In the genomic region with DNA sequence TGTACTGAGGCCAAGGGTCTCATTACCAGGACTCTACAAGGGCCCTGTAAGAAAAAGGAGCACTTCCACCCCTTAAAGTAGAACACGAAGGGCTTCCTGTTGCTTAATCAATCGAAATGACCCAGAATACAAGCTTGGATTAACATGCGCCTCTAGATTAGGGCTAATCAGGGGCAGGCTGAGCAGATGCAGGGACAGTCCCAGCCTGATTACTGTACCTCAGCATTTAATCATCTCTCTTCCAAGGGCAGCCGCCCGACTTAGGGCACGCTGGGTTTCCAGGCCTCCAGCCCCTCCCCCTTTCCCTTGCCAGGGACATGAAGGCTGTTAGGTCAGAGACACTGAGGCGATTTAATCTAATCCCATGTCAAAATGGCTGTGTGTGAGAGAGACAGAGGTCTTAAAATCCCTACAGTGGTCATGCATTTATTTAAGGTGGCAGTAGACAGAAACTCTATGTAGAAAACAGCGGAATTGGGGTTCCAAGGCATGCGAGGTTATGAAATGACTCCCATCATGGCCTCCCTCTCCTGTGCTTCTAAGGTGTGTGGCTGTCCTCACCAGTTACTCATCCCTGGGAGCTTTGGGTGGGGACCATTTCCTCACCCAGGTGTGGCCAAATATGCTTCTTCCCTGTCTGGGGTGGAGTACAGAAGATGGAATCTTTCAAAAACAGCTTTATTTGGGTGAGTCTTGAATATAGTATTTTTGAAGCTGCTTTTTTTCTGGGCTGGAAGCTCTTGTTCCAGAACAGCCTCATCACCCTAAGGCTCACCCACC, we compare ENCODE assay signal across 19 cellular contexts.
DNase-seq lines count a peak whose midpoint lies in the region; ATAC-seq, FAIRE-seq and TF ChIP-seq lines count a peak whose summit lies in the region.
"Had no signal": no experiment of that assay in that cellular context is flagged by ENCODE, and none has a peak within 500 bp of the region (broad histone marks: within the 10 kb centered on the region; RNA-seq: fewer than 3 reads in every experiment).

No MANE protein-coding gene starts in this region.

- no peaks in the 10 kb centered on the region for H3K9me3 ChIP-seq in CD8-positive, alpha-beta T cell (ENCODE audit: low read length)
- no peaks in the 10 kb centered on the region for H3K9me3 ChIP-seq in astrocyte (ENCODE audit: insufficient read depth, low read depth, low read length)

- no peak for TF ChIP-seq CTCF in CD8-positive, alpha-beta T cell (IDR thresholded peaks at IDR 0.05)
- TF ChIP-seq CTCF in astrocyte (IDR thresholded peaks at IDR 0.05; ENCODE audit: insufficient read depth, low read depth, low read length), result no peak

- peak overlapping the region; percentile 22 for H3K27ac Mint-ChIP-seq in CD8-positive, alpha-beta T cell
- H3K27ac Mint-ChIP-seq in astrocyte (ENCODE audit: unreplicated experiment), result no peak overlapping the region
- H3K27ac Mint-ChIP-seq: CD4-positive, alpha-beta T cell had no signal

- H3K4me2 ChIP-seq in astrocyte (ENCODE audit: low read length), result no peak overlapping the region

- H3K4me3 Mint-ChIP-seq in CD8-positive, alpha-beta T cell, result no peak overlapping the region
- peak overlapping the region; percentile 51 for H3K4me3 Mint-ChIP-seq in astrocyte (ENCODE audit: unreplicated experiment)
- H3K4me3 Mint-ChIP-seq: CD4-positive, alpha-beta T cell had no signal

- no peaks in the 10 kb centered on the region for H3K4me1 ChIP-seq in CD8-positive, alpha-beta T cell (ENCODE audit: insufficient read depth, low read length)
- no peaks in the 10 kb centered on the region for H3K4me1 ChIP-seq in astrocyte (ENCODE audit: insufficient read depth, low read length)

- no peaks in the 10 kb centered on the region for H4K20me1 ChIP-seq in astrocyte (ENCODE audit: insufficient read depth, low read length)

- H3K9me3 Mint-ChIP-seq in CD8-positive, alpha-beta T cell, result no peaks in the 10 kb centered on the region
- peaks cover 1% of the 10 kb centered on the region for H3K9me3 Mint-ChIP-seq in astrocyte (ENCODE audit: unreplicated experiment)
- H3K9me3 Mint-ChIP-seq: CD4-positive, alpha-beta T cell; IgD-negative memory B cell had no signal

- H3K9ac ChIP-seq in astrocyte (ENCODE audit: low read length), result no peak overlapping the region

- ATAC-seq in CD8-positive, alpha-beta T cell, result no peak
- peak; percentile 78 for ATAC-seq in esophagus mucosa
- ATAC-seq in GM19035 (IDR thresholded peaks at IDR 0.05; ENCODE audit: unreplicated experiment), result no peak
- ATAC-seq in HG02938 (IDR thresholded peaks at IDR 0.05; ENCODE audit: unreplicated experiment), result no peak
- no peak for ATAC-seq in HG02610 (IDR thresholded peaks at IDR 0.05; ENCODE audit: unreplicated experiment)

- no peak for DNase-seq in CD8-positive, alpha-beta T cell
- DNase-seq in OCI-M2 (lab: John Stamatoyannopoulos, UW; ENCODE audit: unreplicated experiment) (peak; percentile 87), astrocyte (ENCODE audit: low read depth) (no peak)
- DNase-seq: Calu3; CD4-positive, alpha-beta T cell; DMS79; H7; NCI-H1105 treated with DMSO at 0.1 percent for 48 hours; NCI-H1694 treated with DMSO at 0.1 percent for 48 hours; NCI-H2107; NCI-H226; NCI-H524 treated with DMSO at 0.1 percent for 48 hours; NK-92 treated with Interleukin-12 subunit alpha and Interleukin-12 subunit beta, amount 100 ng/mL, for 24 hours; SIG-M5 had no signal

- no peaks in the 10 kb centered on the region for H3K27me3 Mint-ChIP-seq in CD8-positive, alpha-beta T cell (ENCODE audit: low read depth)
- H3K27me3 Mint-ChIP-seq in astrocyte (ENCODE audit: low read depth, unreplicated experiment), result no peaks in the 10 kb centered on the region
- H3K27me3 Mint-ChIP-seq: CD4-positive, alpha-beta T cell; IgD-negative memory B cell had no signal

- H2AFZ ChIP-seq in astrocyte (ENCODE audit: low read depth, low read length), result no peak overlapping the region

- intact Hi-C loops in CD8-positive, alpha-beta T cell (cut with DNase I, micrococcal nuclease), result no loop called here

- no peak overlapping the region for H3K4me3 ChIP-seq in CD8-positive, alpha-beta T cell (ENCODE audit: low read depth, low read length)
- H3K4me3 ChIP-seq in astrocyte (ENCODE audit: insufficient read depth, low read depth, low read length), result no peak overlapping the region

- no peak overlapping the region for H3K27ac ChIP-seq in CD8-positive, alpha-beta T cell (ENCODE audit: low read depth, low read length)
- H3K27ac ChIP-seq in astrocyte (ENCODE audit: low read depth, low read length), result no peak overlapping the region

- peaks cover 68% of the 10 kb centered on the region for H3K36me3 Mint-ChIP-seq in CD8-positive, alpha-beta T cell
- H3K36me3 Mint-ChIP-seq in astrocyte (ENCODE audit: low read depth, unreplicated experiment), result peaks cover 24% of the 10 kb centered on the region

- no peaks in the 10 kb centered on the region for H3K4me1 Mint-ChIP-seq in CD8-positive, alpha-beta T cell (ENCODE audit: low read depth)
- H3K4me1 Mint-ChIP-seq in astrocyte (ENCODE audit: low read depth, unreplicated experiment), result no peaks in the 10 kb centered on the region

- CTCF ChIA-PET in CD8-positive, alpha-beta T cell (lab: Charles Lee), result no interaction called here

- no peak for FAIRE-seq in astrocyte (lab: Jason Lieb, UNC)

- no peaks in the 10 kb centered on the region for H3K27me3 ChIP-seq in CD8-positive, alpha-beta T cell (ENCODE audit: insufficient read depth, low read length)
- H3K27me3 ChIP-seq in astrocyte (ENCODE audit: insufficient read depth, low read length), result no peaks in the 10 kb centered on the region

- no peaks in the 10 kb centered on the region for H3K79me2 ChIP-seq in astrocyte (ENCODE audit: insufficient read depth, low read length)

- POLR2A ChIA-PET in CD8-positive, alpha-beta T cell (lab: Charles Lee), result no interaction called here

- H3K36me3 ChIP-seq in CD8-positive, alpha-beta T cell (ENCODE audit: insufficient read depth, low read length), result peaks cover 6% of the 10 kb centered on the region
- no peaks in the 10 kb centered on the region for H3K36me3 ChIP-seq in astrocyte (ENCODE audit: insufficient read depth, low read length)
